ENCODE assay signal across 28 cellular contexts in the genomic region with DNA sequence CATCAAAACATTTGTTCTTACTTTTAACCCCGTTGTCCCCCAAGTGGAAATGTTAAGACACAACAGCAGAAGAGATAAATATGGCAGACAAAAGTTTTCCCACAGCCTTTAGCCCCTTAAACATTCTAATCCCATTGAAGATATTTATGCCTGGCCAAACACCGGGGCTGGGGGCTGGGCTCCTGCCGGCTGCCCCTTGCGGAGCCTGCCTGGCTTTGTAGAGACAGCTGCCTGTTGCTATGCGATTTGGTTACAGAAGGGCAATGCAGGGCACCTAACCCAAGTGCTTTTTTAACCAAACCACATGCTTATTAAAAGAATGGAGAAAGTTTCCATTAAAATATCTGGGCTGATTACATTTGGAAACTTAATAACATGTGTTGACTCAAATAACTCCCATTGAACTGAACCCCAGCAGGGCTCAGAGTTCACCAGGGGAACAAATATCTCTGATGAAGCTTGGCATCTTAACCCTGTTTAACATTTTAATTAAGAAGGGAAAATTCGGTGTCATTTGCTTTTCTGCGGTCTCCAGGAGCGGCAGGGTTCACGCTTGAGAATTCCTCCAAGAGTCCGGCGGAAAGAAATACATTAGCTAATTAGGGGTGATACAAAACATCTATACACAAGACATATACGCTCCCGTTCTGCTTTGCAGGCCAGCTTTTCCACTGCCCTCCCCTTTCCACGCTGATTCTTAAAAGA.
DNase-seq lines count a peak whose midpoint lies in the region; ATAC-seq, FAIRE-seq and TF ChIP-seq lines count a peak whose summit lies in the region.
"Had no signal": no experiment of that assay in that cellular context is flagged by ENCODE, and none has a peak within 500 bp of the region (broad histone marks: within the 10 kb centered on the region; RNA-seq: fewer than 3 reads in every experiment).

No MANE protein-coding gene starts in this region.

- DNase-seq in astrocyte (ENCODE audit: low read depth) (no peak), iPS-NIHi7 (ENCODE audit: extremely low spot score) (peak; percentile 58), trophoblast cell (no peak), DMS153 (lab: John Stamatoyannopoulos, UW) (no peak)
- DNase-seq in stimulated activated CD4-positive, alpha-beta T cell treated with anti-CD3 and anti-CD28 coated beads, Interleukin-15, amount 100 ng/mL, for 24 hours, result no peak
- DNase-seq in activated CD8-positive, alpha-beta T cell treated with anti-CD3 and anti-CD28 coated beads, Interleukin-2, amount 10 ng/mL, durations not matched to agents 7 days and 5 days, result no peak
- DNase-seq: activated CD4-positive, alpha-beta memory T cell treated with anti-CD3 and anti-CD28 coated beads for 36 hours; activated gamma-delta T cell treated with Interleukin-2 at 50 U/mL for 16 hours; activated T-cell treated with anti-CD3 and anti-CD28 coated beads for 4 hours; adrenal gland; central memory CD4-positive, alpha-beta T cell; DMS 273 treated with DMSO at 0.1 percent for 48 hours; effector CD4-positive, alpha-beta T cell; GF-D8; GM23248; MG63; midbrain; NCI-H1436 treated with DMSO at 0.1 percent for 48 hours; NCI-H2227 treated with DMSO at 0.1 percent for 48 hours; PC-3; T-helper 17 cell had no signal

- peaks cover 4% of the 10 kb centered on the region for H3K79me1 ChIP-seq in trophoblast cell (ENCODE audit: low read length)

- no peak overlapping the region for H3K23ac ChIP-seq in trophoblast cell (ENCODE audit: low read length)

- H3K4me2 ChIP-seq in astrocyte (ENCODE audit: low read length), result peak overlapping the region; percentile 74
- H3K4me2 ChIP-seq in trophoblast cell (ENCODE audit: low read length), result no peak overlapping the region

- H3K36me3 ChIP-seq in HUES48 (ENCODE audit: control insufficient read depth, insufficient read depth, low read length), result no peaks in the 10 kb centered on the region
- no peaks in the 10 kb centered on the region for H3K36me3 ChIP-seq in astrocyte (ENCODE audit: insufficient read depth, low read length)
- no peaks in the 10 kb centered on the region for H3K36me3 ChIP-seq in trophoblast cell (ENCODE audit: control insufficient read depth in 1 of 2, insufficient read depth in 2 of 2, low read length in 2 of 2)
- H3K36me3 ChIP-seq: adrenal gland, esophagus muscularis mucosa, gastroesophageal sphincter, MG63, neutrophil had no signal

- no peak overlapping the region for H2AK5ac ChIP-seq in trophoblast cell (ENCODE audit: low read length)

- H2AFZ ChIP-seq in astrocyte (ENCODE audit: low read depth, low read length) (peak overlapping the region; percentile 58), trophoblast cell (ENCODE audit: insufficient read depth, low read length, poor library complexity) (no peak overlapping the region)
- H2AFZ ChIP-seq: GM23248 had no signal

- no peak overlapping the region for H4K8ac ChIP-seq in trophoblast cell (ENCODE audit: low read depth, low read length)

- H3K9me3 ChIP-seq in HUES48 (ENCODE audit: control insufficient read depth, insufficient read depth, low read length), result no peaks in the 10 kb centered on the region
- no peaks in the 10 kb centered on the region for H3K9me3 ChIP-seq in astrocyte (ENCODE audit: insufficient read depth, low read depth, low read length)
- H3K9me3 ChIP-seq in trophoblast cell (ENCODE audit: insufficient read depth, low read depth, low read length), result peaks cover under 1% of the 10 kb centered on the region
- H3K9me3 ChIP-seq: adrenal gland, MG63, neutrophil had no signal

- H2BK120ac ChIP-seq in trophoblast cell (ENCODE audit: insufficient read depth, low read length, poor library complexity), result no peak overlapping the region

- whole genome bisulfite sequencing in trophoblast cell (ENCODE audit: extremely low coverage, insufficient coverage, insufficient read length), result no CpG with 5 or more reads among the region's 14 CpGs

- peaks cover 21% of the 10 kb centered on the region for H3K4me1 Mint-ChIP-seq in astrocyte (ENCODE audit: low read depth, unreplicated experiment)
- no peaks in the 10 kb centered on the region for H3K4me1 Mint-ChIP-seq in activated CD8-positive, alpha-beta T cell treated with anti-CD3 and anti-CD28 coated beads, Interleukin-2, amount 10 ng/mL, durations not matched to agents 7 days and 5 days (ENCODE audit: low read depth)
- H3K4me1 Mint-ChIP-seq: T-helper 17 cell had no signal

- peaks cover 32% of the 10 kb centered on the region for H3K4me1 ChIP-seq in HUES48 (ENCODE audit: control insufficient read depth, insufficient read depth, low read length)
- peaks cover 18% of the 10 kb centered on the region for H3K4me1 ChIP-seq in astrocyte (ENCODE audit: insufficient read depth, low read length)
- H3K4me1 ChIP-seq in trophoblast cell (ENCODE audit: control insufficient read depth in 1 of 2, insufficient read depth in 2 of 2, low read length in 2 of 2), result peaks cover 0 to 4% of the 10 kb centered on the region in 2 experiments
- H3K4me1 ChIP-seq: adrenal gland, esophagus muscularis mucosa, gastroesophageal sphincter had no signal

- H3K18ac ChIP-seq in trophoblast cell (ENCODE audit: low read length), result no peak overlapping the region

- H3K9ac ChIP-seq in HUES48 (ENCODE audit: low read depth, low read length), result no peak overlapping the region
- peak overlapping the region; percentile 18 for H3K9ac ChIP-seq in astrocyte (ENCODE audit: low read length)
- no peak overlapping the region for H3K9ac ChIP-seq in trophoblast cell (ENCODE audit: low read length)
- H3K9ac ChIP-seq: GM23248 had no signal

- H4K12ac ChIP-seq in trophoblast cell (ENCODE audit: low read depth, low read length), result no peak overlapping the region

- no peak overlapping the region for H3K4me3 Mint-ChIP-seq in astrocyte (ENCODE audit: unreplicated experiment)
- no peak overlapping the region for H3K4me3 Mint-ChIP-seq in activated CD8-positive, alpha-beta T cell treated with anti-CD3 and anti-CD28 coated beads, Interleukin-2, amount 10 ng/mL, durations not matched to agents 7 days and 5 days
- H3K4me3 Mint-ChIP-seq: activated CD4-positive, alpha-beta memory T cell treated with anti-CD3 and anti-CD28 coated beads for 36 hours; T-helper 17 cell had no signal

- H3K27me3 Mint-ChIP-seq in astrocyte (ENCODE audit: low read depth, unreplicated experiment), result no peaks in the 10 kb centered on the region
- H3K27me3 Mint-ChIP-seq in activated CD8-positive, alpha-beta T cell treated with anti-CD3 and anti-CD28 coated beads, Interleukin-2, amount 10 ng/mL, durations not matched to agents 7 days and 5 days (ENCODE audit: low read depth), result peaks cover 2% of the 10 kb centered on the region

- peak overlapping the region; percentile 62 for H3K27ac Mint-ChIP-seq in astrocyte (ENCODE audit: unreplicated experiment)
- no peak overlapping the region for H3K27ac Mint-ChIP-seq in activated CD8-positive, alpha-beta T cell treated with anti-CD3 and anti-CD28 coated beads, Interleukin-2, amount 10 ng/mL, durations not matched to agents 7 days and 5 days
- H3K27ac Mint-ChIP-seq: activated CD4-positive, alpha-beta memory T cell treated with anti-CD3 and anti-CD28 coated beads for 36 hours; T-helper 17 cell had no signal

- no peaks in the 10 kb centered on the region for H4K20me1 ChIP-seq in astrocyte (ENCODE audit: insufficient read depth, low read length)

- CTCF ChIA-PET in activated CD8-positive, alpha-beta T cell treated with anti-CD3 and anti-CD28 coated beads, Interleukin-2, amount 10 ng/mL, durations not matched to agents 7 days and 5 days (lab: Charles Lee), result no interaction called here

- H3K79me2 ChIP-seq in astrocyte (ENCODE audit: insufficient read depth, low read length) (no peaks in the 10 kb centered on the region), trophoblast cell (ENCODE audit: control insufficient read depth, insufficient read depth, low read length, poor library complexity) (no peaks in the 10 kb centered on the region)

- no peak for ATAC-seq in activated CD8-positive, alpha-beta T cell treated with anti-CD3 and anti-CD28 coated beads, Interleukin-2, amount 10 ng/mL, durations not matched to agents 7 days and 5 days
- ATAC-seq: left lobe of liver, PC-3, T-helper 17 cell had no signal

- no peak overlapping the region for H3K4ac ChIP-seq in trophoblast cell (ENCODE audit: low read depth, low read length)

- H4K91ac ChIP-seq in trophoblast cell (ENCODE audit: low read depth, low read length), result peak overlapping the region; percentile 16

- H3K36me3 Mint-ChIP-seq in astrocyte (ENCODE audit: low read depth, unreplicated experiment), result no peaks in the 10 kb centered on the region
- no peaks in the 10 kb centered on the region for H3K36me3 Mint-ChIP-seq in activated CD8-positive, alpha-beta T cell treated with anti-CD3 and anti-CD28 coated beads, Interleukin-2, amount 10 ng/mL, durations not matched to agents 7 days and 5 days (ENCODE audit: low read depth)
- H3K36me3 Mint-ChIP-seq: activated CD4-positive, alpha-beta memory T cell treated with anti-CD3 and anti-CD28 coated beads for 36 hours; CD14-positive monocyte had no signal

- peak overlapping the region; percentile 62 for H3K27ac ChIP-seq in HUES48 (ENCODE audit: low read depth, low read length)
- peak overlapping the region; percentile 37 for H3K27ac ChIP-seq in astrocyte (ENCODE audit: low read depth, low read length)
- H3K27ac ChIP-seq in trophoblast cell (ENCODE audit: low read depth, low read length), result peak overlapping the region; percentile 60
- H3K27ac ChIP-seq: adrenal gland, esophagus muscularis mucosa, gastroesophageal sphincter, GM23248, neutrophil had no signal

- H3K27me3 ChIP-seq in HUES48 (ENCODE audit: control insufficient read depth, insufficient read depth, low read length), result no peaks in the 10 kb centered on the region; the same call in 1 of the 2 replicates
- H3K27me3 ChIP-seq in astrocyte (ENCODE audit: insufficient read depth, low read length), result no peaks in the 10 kb centered on the region
- H3K27me3 ChIP-seq in trophoblast cell (ENCODE audit: insufficient read depth, low read length), result no peaks in the 10 kb centered on the region
- H3K27me3 ChIP-seq: esophagus muscularis mucosa, gastroesophageal sphincter, MG63 had no signal

- H3K4me3 ChIP-seq in HUES48 (ENCODE audit: low read depth, low read length) (no peak overlapping the region; the same call in 1 of the 2 replicates), astrocyte (ENCODE audit: insufficient read depth, low read depth, low read length) (peak overlapping the region; percentile 41), trophoblast cell (ENCODE audit: low read depth, low read length) (no peak overlapping the region)
- H3K4me3 ChIP-seq: adrenal gland, esophagus muscularis mucosa, gastroesophageal sphincter, GM23248, MG63 had no signal

- no peak for FAIRE-seq in astrocyte (lab: Jason Lieb, UNC)
- FAIRE-seq: GM19239 had no signal

- H2BK12ac ChIP-seq in trophoblast cell (ENCODE audit: low read length), result no peak overlapping the region

- POLR2A ChIA-PET in activated CD8-positive, alpha-beta T cell treated with anti-CD3 and anti-CD28 coated beads, Interleukin-2, amount 10 ng/mL, durations not matched to agents 7 days and 5 days (lab: Charles Lee), result no interaction called here

- peak overlapping the region; percentile 54 for H2BK5ac ChIP-seq in trophoblast cell (ENCODE audit: low read depth, low read length, poor library complexity)

- peak; percentile 6 for TF ChIP-seq CTCF in astrocyte (IDR thresholded peaks at IDR 0.05; ENCODE audit: insufficient read depth, low read depth, low read length)

- peaks cover 5% of the 10 kb centered on the region for H3K9me3 Mint-ChIP-seq in astrocyte (ENCODE audit: unreplicated experiment)
- no peaks in the 10 kb centered on the region for H3K9me3 Mint-ChIP-seq in activated CD8-positive, alpha-beta T cell treated with anti-CD3 and anti-CD28 coated beads, Interleukin-2, amount 10 ng/mL, durations not matched to agents 7 days and 5 days (ENCODE audit: insufficient read depth)
- H3K9me3 Mint-ChIP-seq: activated CD4-positive, alpha-beta memory T cell treated with anti-CD3 and anti-CD28 coated beads for 36 hours had no signal

- no peak overlapping the region for H3K14ac ChIP-seq in trophoblast cell (ENCODE audit: low read length)
